ENCODE assay signal across 10 cellular contexts in genomic region chr12:41189395-41190251, GRCh38. TPM values are rescaled to one million over a fixed set of nuclear protein-coding genes. Genes with fewer than 3 reads are reported as not detected.
DNase-seq lines count a peak whose midpoint lies in the region; ATAC-seq, FAIRE-seq and TF ChIP-seq lines count a peak whose summit lies in the region.
"Had no signal": no experiment of that assay in that cellular context is flagged by ENCODE, and none has a peak within 500 bp of the region (broad histone marks: within the 10 kb centered on the region; RNA-seq: fewer than 3 reads in every experiment).

No MANE protein-coding gene starts in this region.

- FAIRE-seq in D721Med (lab: Jason Lieb, UNC) = no peak

- H3K4me3 ChIP-seq in RWPE2 (ENCODE audit: severe bottlenecking) (no peak overlapping the region), right atrium auricular region (peak overlapping the region; percentile 24 to 47), rectal smooth muscle tissue (ENCODE audit: low read length) (peak overlapping the region; percentile 74)

- H3K4me1 ChIP-seq in RWPE2 (ENCODE audit: insufficient read depth, poor library complexity, severe bottlenecking) (no peaks in the 10 kb centered on the region), right atrium auricular region (peaks cover 0 to 16% of the 10 kb centered on the region in 2 donors), rectal smooth muscle tissue (ENCODE audit: control insufficient read depth, insufficient read depth, low read length) (peaks cover 13% of the 10 kb centered on the region)

- peak; percentile 74 for DNase-seq in ELF-1 (ENCODE audit: low read depth, low spot score)
- no peak for DNase-seq in RWPE2 (ENCODE audit: low spot score)
- no peak for DNase-seq in right atrium auricular region (ENCODE audit: low spot score)
- no peak for DNase-seq in D721Med (ENCODE audit: insufficient read length, low spot score)
- DNase-seq in kidney tubule cell (ENCODE audit: low spot score) = no peak
- DNase-seq in NCI-H2196 (lab: John Stamatoyannopoulos, UW; ENCODE audit: unreplicated experiment) = no peak
- DNase-seq: activated CD8-positive, alpha-beta memory T cell treated with anti-CD3 and anti-CD28 coated beads, Interleukin-2, amount 10 ng/mL, durations not matched to agents 7 days and 5 days had no signal

- H3K27me3 ChIP-seq in RWPE2 (ENCODE audit: insufficient read depth, poor library complexity, severe bottlenecking) (peaks cover 61% of the 10 kb centered on the region), right atrium auricular region (peaks cover 0 to 4% of the 10 kb centered on the region in 2 donors), rectal smooth muscle tissue (ENCODE audit: control insufficient read depth, insufficient read depth, low read length) (peaks cover 2% of the 10 kb centered on the region)
- H3K27me3 ChIP-seq: thyroid gland had no signal

- H3K9me3 ChIP-seq in RWPE2 (ENCODE audit: severe bottlenecking) (no peaks in the 10 kb centered on the region), right atrium auricular region (no peaks in the 10 kb centered on the region)
- H3K9me3 ChIP-seq: thyroid gland had no signal

- peak overlapping the region; percentile 73 for H3K9ac ChIP-seq in rectal smooth muscle tissue (ENCODE audit: low read length)

- ATAC-seq in RWPE2 (ENCODE audit: low read depth) (peak; percentile 48; the same call in 2 of the 3 replicates), GM21737 (IDR thresholded peaks at IDR 0.05; ENCODE audit: unreplicated experiment) (no peak)
- ATAC-seq: activated CD8-positive, alpha-beta memory T cell treated with anti-CD3 and anti-CD28 coated beads, Interleukin-2, amount 10 ng/mL, durations not matched to agents 7 days and 5 days had no signal

- H3K36me3 ChIP-seq in RWPE2 (ENCODE audit: low read depth) (no peaks in the 10 kb centered on the region), right atrium auricular region (no peaks in the 10 kb centered on the region), rectal smooth muscle tissue (ENCODE audit: control insufficient read depth, insufficient read depth, low read length) (no peaks in the 10 kb centered on the region)
- H3K36me3 ChIP-seq: thyroid gland had no signal

- TF ChIP-seq CTCF in RWPE2 (IDR thresholded peaks at IDR 0.05; ENCODE audit: poor library complexity, severe bottlenecking) (no peak), right atrium auricular region (IDR thresholded peaks at IDR 0.05) (no peak), D721Med (IDR thresholded peaks at IDR 0.05; ENCODE audit: insufficient read depth, missing control alignments) (no peak)

- H3K27ac ChIP-seq in RWPE2 (ENCODE audit: poor library complexity, severe bottlenecking) (no peak overlapping the region), right atrium auricular region (peak overlapping the region; percentile 12 to 46), rectal smooth muscle tissue (ENCODE audit: low read depth, low read length) (peak overlapping the region; percentile 91)
- H3K27ac ChIP-seq: thyroid gland had no signal

RNA-seq across cellular contexts. Expression of gene PDZRN4, which starts 1.5 kb away (rescaled TPM):
- 1 to 10 TPM in 1 of 2 donors, under 1 TPM in 1; 0.89 to 1.6 TPM for total RNA-seq in right atrium auricular region
- total RNA-seq: activated CD8-positive, alpha-beta memory T cell treated with anti-CD3 and anti-CD28 coated beads, Interleukin-2, amount 10 ng/mL, durations not matched to agents 7 days and 5 days had no signal
